Comparison of ENCODE assay signal across 29 cellular contexts in the genomic region with DNA sequence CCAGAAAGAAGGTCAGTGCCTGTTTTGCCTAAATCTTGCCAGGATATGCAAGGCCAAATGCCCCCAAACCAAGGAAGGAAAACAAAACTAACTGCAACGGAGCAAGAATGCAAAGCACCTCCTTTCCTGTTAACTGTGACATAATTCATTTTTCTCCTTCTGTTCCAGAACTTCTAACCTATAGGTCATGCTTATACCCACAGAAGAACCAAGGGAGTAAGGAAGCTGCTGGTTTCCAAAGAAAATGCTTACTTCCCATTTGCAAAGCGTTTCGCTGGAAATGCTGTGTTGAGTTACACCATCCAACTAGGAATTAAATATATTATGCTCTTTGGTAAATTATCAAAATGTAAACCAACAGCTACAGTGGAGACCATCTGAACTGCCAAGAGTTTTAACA. TPM values are rescaled to one million over a fixed set of nuclear protein-coding genes. Genes with fewer than 3 reads are reported as not detected.
DNase-seq lines count a peak whose midpoint lies in the region; TF ChIP-seq lines count a peak whose summit lies in the region.
"Had no signal": no experiment of that assay in that cellular context is flagged by ENCODE, and none has a peak within 500 bp of the region (broad histone marks: within the 10 kb centered on the region; RNA-seq: fewer than 3 reads in every experiment).

No MANE protein-coding gene starts in this region.

- H3K23ac ChIP-seq in mesendoderm (ENCODE audit: low read length), result no peak overlapping the region

- H2BK120ac ChIP-seq in mesendoderm (ENCODE audit: low read depth, low read length), result no peak overlapping the region

- H4K5ac ChIP-seq in mesendoderm (ENCODE audit: low read length), result no peak overlapping the region

- no peak overlapping the region for H2BK5ac ChIP-seq in mesendoderm (ENCODE audit: low read length)

- H3K56ac ChIP-seq in mesendoderm (ENCODE audit: low read length), result no peak overlapping the region

- no peak overlapping the region for H2AFZ ChIP-seq in fibroblast of lung (ENCODE audit: low read length)

- no peaks in the 10 kb centered on the region for H3K79me1 ChIP-seq in mesendoderm (ENCODE audit: low read length)

- TF ChIP-seq CTCF in adrenal gland (IDR thresholded peaks at IDR 0.05), result no peak
- TF ChIP-seq CTCF in fibroblast of lung (conservative IDR thresholded peaks at IDR 0.05 in 1 of 2, IDR thresholded peaks at IDR 0.05 in 1 of 2; ENCODE audit: low read depth in 1 of 2, low read length in 2 of 2), result no peak
- no peak for TF ChIP-seq CTCF in sigmoid colon (IDR thresholded peaks at IDR 0.05)

- 22 to 48% (median 40%) methylated on average over 3 of the region's 3 CpGs for WGBS in adrenal gland, 4 donors
- WGBS in sigmoid colon, 2 donors, result 66 to 86% methylated on average over 3 of the region's 3 CpGs
- WGBS in mesendoderm (ENCODE audit: extremely low coverage, insufficient coverage, low lambda C conversion rate), result no CpG with 5 or more reads among the region's 3 CpGs

- DNase-seq in CD1c-positive myeloid dendritic cell (ENCODE audit: extremely low spot score), result peak; percentile 87
- no peak for DNase-seq in adrenal gland
- DNase-seq in fibroblast of lung (ENCODE audit: low read depth in 2 of 2), result peak in 1 of 2 donors; percentile 53
- DNase-seq in sigmoid colon, result no peak
- DNase-seq in NCI-H1417 (lab: John Stamatoyannopoulos, UW), result no peak
- no peak for DNase-seq in hippocampal formation (lab: John Stamatoyannopoulos, UW)
- no peak for DNase-seq in mesendoderm
- no peak for DNase-seq in activated CD8-positive, alpha-beta memory T cell treated with anti-CD3 and anti-CD28 coated beads for 24 hours
- DNase-seq: activated CD4-positive, CD25-positive, alpha-beta regulatory T cell; activated CD8-positive, alpha-beta memory T cell treated with anti-CD3 and anti-CD28 coated beads, Interleukin-2, amount 50 U/mL, for 48 hours; activated naive CD4-positive, alpha-beta T cell treated with anti-CD3 and anti-CD28 coated beads, Interleukin-2, amount 50 U/mL, for 16 hours; AML-193; amygdala; CD4-positive, alpha-beta memory T cell; left ventricle myocardium inferior; midbrain; natural killer cell; NCI-H1092 treated with DMSO at 0.1 percent for 48 hours; NCI-H187 treated with DMSO at 0.1 percent for 48 hours; NCI-H2171 treated with DMSO at 0.1 percent for 48 hours; NCI-H510A treated with DMSO at 0.1 percent for 48 hours; NK-92 treated with Interleukin-12 subunit alpha and Interleukin-12 subunit beta, amount 100 ng/mL, for 24 hours; ovary; SIG-M5; stimulated activated CD4-positive, alpha-beta T cell treated with anti-CD3 and anti-CD28 coated beads, Interleukin-4, amount 100 ng/mL, for 4 hours; T-helper 1 cell; uterus had no signal

- TF ChIP-seq POLR2A in adrenal gland (IDR thresholded peaks at IDR 0.05), result no peak
- TF ChIP-seq POLR2A in sigmoid colon (IDR thresholded peaks at IDR 0.05), result no peak

- H3K4me2 ChIP-seq in fibroblast of lung (ENCODE audit: extremely low read depth, insufficient read depth, low read length) (peak overlapping the region; percentile 40), mesendoderm (ENCODE audit: low read length) (no peak overlapping the region)

- no peak overlapping the region for H2BK15ac ChIP-seq in mesendoderm (replicated peaks; ENCODE audit: low read depth)

- H3K4me3 ChIP-seq in adrenal gland (peak overlapping the region in 1 of 4 donors; percentile 5), fibroblast of lung (replicated peaks in 1 of 4; ENCODE audit: control extremely low read depth in 1 of 4, insufficient read depth in 1 of 4, low read depth in 3 of 4, low read length in 4 of 4) (no peak overlapping the region), sigmoid colon (no peak overlapping the region), mesendoderm (ENCODE audit: low read length) (no peak overlapping the region)
- H3K4me3 ChIP-seq: cardiac muscle cell, left ventricle myocardium inferior, ovary, right atrium auricular region, uterus had no signal

- H3K27ac ChIP-seq in adrenal gland (peak overlapping the region in 3 of 5 donors; percentile 29 to 58 (median 38)), fibroblast of lung (ENCODE audit: insufficient read depth, low read length) (no peak overlapping the region), sigmoid colon (peak overlapping the region in 3 of 4 donors; percentile 53 to 69 (median 67)), mesendoderm (ENCODE audit: low read depth, low read length) (no peak overlapping the region)
- H3K27ac ChIP-seq: cardiac muscle cell, left ventricle myocardium inferior, ovary, right atrium auricular region had no signal

- no peak overlapping the region for H2AK5ac ChIP-seq in mesendoderm (ENCODE audit: low read length)

- H3K79me2 ChIP-seq in fibroblast of lung (ENCODE audit: control insufficient read depth, insufficient read depth, low read length) (peaks cover 13% of the 10 kb centered on the region), mesendoderm (ENCODE audit: control insufficient read depth, insufficient read depth, low read length) (no peaks in the 10 kb centered on the region)

- no peak overlapping the region for H3K4ac ChIP-seq in mesendoderm (ENCODE audit: low read depth, low read length)

- H3K36me3 ChIP-seq in adrenal gland (replicated peaks in 1 of 2) (no peaks in the 10 kb centered on the region), fibroblast of lung (ENCODE audit: control insufficient read depth, insufficient read depth, low read length) (no peaks in the 10 kb centered on the region), sigmoid colon (no peaks in the 10 kb centered on the region), mesendoderm (ENCODE audit: control insufficient read depth, insufficient read depth, low read length) (no peaks in the 10 kb centered on the region)
- H3K36me3 ChIP-seq: cardiac muscle cell, left ventricle myocardium inferior, ovary, right atrium auricular region, uterus had no signal

- no peak overlapping the region for H4K8ac ChIP-seq in mesendoderm (ENCODE audit: low read depth, low read length)

- no peak overlapping the region for H3K9ac ChIP-seq in fibroblast of lung (ENCODE audit: insufficient read depth, low read length)
- H3K9ac ChIP-seq in mesendoderm (ENCODE audit: low read length), result no peak overlapping the region

- intact Hi-C loops in adrenal gland (cut with DNase I) (no loop called here), sigmoid colon (cut with DNase I) (no loop called here)

- H3K4me1 ChIP-seq in adrenal gland (replicated peaks in 1 of 2), result peaks cover 16 to 25% of the 10 kb centered on the region in 2 donors
- peaks cover 6% of the 10 kb centered on the region for H3K4me1 ChIP-seq in fibroblast of lung (ENCODE audit: control insufficient read depth, extremely low read depth, insufficient read depth, low read length)
- peaks cover 0 to 57% (median 50%) of the 10 kb centered on the region in 4 donors for H3K4me1 ChIP-seq in sigmoid colon
- peaks cover 2% of the 10 kb centered on the region for H3K4me1 ChIP-seq in mesendoderm (ENCODE audit: control insufficient read depth, low read depth, low read length)

- no peak for TF ChIP-seq EP300 in sigmoid colon (IDR thresholded peaks at IDR 0.05)

- H3K27me3 ChIP-seq in adrenal gland, result no peaks in the 10 kb centered on the region
- no peaks in the 10 kb centered on the region for H3K27me3 ChIP-seq in fibroblast of lung (ENCODE audit: control insufficient read depth, insufficient read depth, low read length)
- H3K27me3 ChIP-seq in sigmoid colon, result no peaks in the 10 kb centered on the region
- H3K27me3 ChIP-seq in mesendoderm (ENCODE audit: insufficient read depth, low read length, poor library complexity), result no peaks in the 10 kb centered on the region
- H3K27me3 ChIP-seq: cardiac muscle cell, ovary, right atrium auricular region, uterus had no signal

- no peaks in the 10 kb centered on the region for H4K20me1 ChIP-seq in fibroblast of lung (ENCODE audit: control insufficient read depth, extremely low read depth, insufficient read depth, low read length)

- H3K9me3 ChIP-seq in adrenal gland (replicated peaks in 1 of 3) (no peaks in the 10 kb centered on the region), fibroblast of lung (ENCODE audit: control insufficient read depth, insufficient read depth, low read depth, low read length) (no peaks in the 10 kb centered on the region), sigmoid colon (no peaks in the 10 kb centered on the region)
- H3K9me3 ChIP-seq: left ventricle myocardium inferior, ovary, right atrium auricular region, uterus had no signal

- H3K18ac ChIP-seq in mesendoderm (ENCODE audit: low read length), result no peak overlapping the region

RNA-seq across cellular contexts. Expression of a gene that starts 43.0 kb away (rescaled TPM):
- total RNA-seq in adrenal gland, result 10 to 100 TPM; 19.1 to 51.3 (median 34.5) TPM
- polyA plus RNA-seq in adrenal gland, result 10 to 100 TPM in 1 of 3 donors, 1 to 10 TPM in 2; 3.4 to 10.7 (median 5.2) TPM
- 26.2 and 40.5 TPM in 2 replicates for total RNA-seq in fibroblast of lung
- polyA plus RNA-seq in fibroblast of lung, result 10.0 and 15.8 TPM in 2 replicates
- polyA plus RNA-seq in fibroblast of lung (2012), result 9.1 and 15.7 TPM in 2 replicates
- polyA minus RNA-seq in fibroblast of lung (ENCODE audit: low replicate concordance), result 13.5 and 17.7 TPM in 2 replicates
- 10 to 100 TPM; 37.7 to 95.3 (median 59.9) TPM for total RNA-seq in sigmoid colon
- 1 to 10 TPM; 4.8 to 8.6 (median 7.2) TPM for polyA plus RNA-seq in sigmoid colon
- 3.7 TPM for polyA plus RNA-seq in mesendoderm (2013, experiment 1 of 2)
- 3.7 TPM for polyA plus RNA-seq in mesendoderm (2013, experiment 2 of 2)

Comparison
In these comparisons a context has a peak if more than half of its experiments do, and no peak if none do; other contexts are left out.
1. H3K27ac ChIP-seq: peak in adrenal gland (3 of 5) and sigmoid colon (3 of 4); none in fibroblast of lung (single experiment) and mesendoderm (single experiment).